Comparison of ENCODE assay signal across 17 cellular contexts in genomic region chr5:33726422-33727165, GRCh38.
DNase-seq lines count a peak whose midpoint lies in the region; ATAC-seq and TF ChIP-seq lines count a peak whose summit lies in the region.
"Had no signal": no experiment of that assay in that cellular context is flagged by ENCODE, and none has a peak within 500 bp of the region (broad histone marks: within the 10 kb centered on the region; RNA-seq: fewer than 3 reads in every experiment).

No MANE protein-coding gene starts in this region.

- TF ChIP-seq CTCF in fibroblast of mammary gland (conservative IDR thresholded peaks at IDR 0.05; ENCODE audit: control insufficient read depth, insufficient read depth, low read depth, low read length), result no peak

- DNase-seq in GM03348 (ENCODE audit: low spot score), result peak; percentile 52
- DNase-seq in RPMI7951 (ENCODE audit: low read depth), result peak; percentile 82
- DNase-seq in fibroblast of mammary gland (ENCODE audit: low read depth), result peak; percentile 80
- no peak for DNase-seq in sciatic nerve (ENCODE audit: low spot score)
- DNase-seq in MV-4-11 (lab: John Stamatoyannopoulos, UW), result no peak
- no peak for DNase-seq in Ammon's horn (ENCODE audit: low spot score)
- DNase-seq in cerebellar nuclear complex (lab: John Stamatoyannopoulos, UW), result no peak
- DNase-seq: activated CD8-positive, alpha-beta T cell treated with anti-CD3 and anti-CD28 coated beads for 36 hours; activated T-cell treated with anti-CD3 and anti-CD28 coated beads, Interleukin-2, amount 50 U/mL, for 48 hours; effector memory CD4-positive, alpha-beta T cell; NCI-H1092; stimulated activated CD4-positive, alpha-beta T cell treated with anti-CD3 and anti-CD28 coated beads, Interleukin-4, amount 100 ng/mL, for 24 hours had no signal

- intact Hi-C loops in sciatic nerve (cut with DNase I), result no loop called here

- ATAC-seq in sciatic nerve, result peak; percentile 54
- ATAC-seq: activated CD8-positive, alpha-beta T cell treated with anti-CD3 and anti-CD28 coated beads for 36 hours; GM23338; pancreas had no signal

- H3K4me3 ChIP-seq in fibroblast of mammary gland (ENCODE audit: control insufficient read depth, low read depth, low read length), result no peak overlapping the region
- H3K4me3 ChIP-seq: BLaER1 treated with 17β-estradiol and CSF1 and Interleukin-3, amounts not matched to agents 10 nM and 100 nM; GM23338; pancreas; skin epidermis; suprapubic skin had no signal

Comparison
In these comparisons a context has a peak if more than half of its experiments do, and no peak if none do; other contexts are left out.
1. DNase-seq: peak in GM03348 (single experiment), RPMI7951 (single experiment) and fibroblast of mammary gland (single experiment); none in sciatic nerve (single experiment), MV-4-11 (single experiment), Ammon's horn (single experiment) and cerebellar nuclear complex (0 of 2).